Comparison of ENCODE assay signal across 8 cellular contexts in the genomic region with DNA sequence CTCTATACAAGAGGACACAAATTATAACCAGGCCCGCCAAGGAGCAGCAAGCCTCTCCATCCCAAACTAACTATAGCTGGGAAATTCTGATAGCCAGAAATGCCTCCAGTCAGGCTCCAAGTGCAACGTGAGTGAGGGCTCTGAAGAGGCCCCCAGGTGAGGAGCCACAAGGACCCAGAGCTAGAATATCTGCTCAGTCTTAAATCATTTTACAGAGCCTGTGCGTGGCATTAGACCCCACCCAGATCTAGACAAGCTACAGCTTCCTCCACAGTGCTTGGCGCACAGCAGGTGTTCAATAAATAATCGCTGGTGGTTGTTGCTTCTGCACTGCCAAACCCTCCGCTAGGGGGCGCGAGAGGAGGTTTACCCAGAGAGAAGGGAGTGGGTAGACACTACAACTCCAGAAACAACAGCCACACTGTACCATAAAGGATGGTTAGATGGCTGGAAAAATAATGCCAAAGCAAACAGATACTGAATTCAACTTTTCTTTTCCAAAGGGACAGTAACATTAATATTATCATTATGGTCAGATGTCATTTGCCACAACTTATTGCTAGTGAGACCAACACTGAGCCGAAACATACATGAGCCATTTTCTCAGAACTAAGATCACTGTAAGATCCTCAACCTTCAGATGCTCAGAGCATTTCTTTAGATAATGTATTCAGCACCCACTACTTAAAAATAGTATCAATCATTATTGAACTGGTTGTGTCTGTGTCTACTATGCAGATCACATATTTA. TPM values are rescaled to one million over a fixed set of nuclear protein-coding genes. Genes with fewer than 3 reads are reported as not detected.
A peak's percentile ranks its signal among the peaks of the same experiment; 100 is the strongest.
DNase-seq lines count a peak whose midpoint lies in the region; ATAC-seq and TF ChIP-seq lines count a peak whose summit lies in the region.

No MANE protein-coding gene starts in this region.

- no peak overlapping the region for H3K27ac Mint-ChIP-seq in WTC11

- H3K4me3 Mint-ChIP-seq in WTC11: peak overlapping the region; percentile 61

- H3K27me3 Mint-ChIP-seq in WTC11 (ENCODE audit: low read depth): peaks cover 93% of the 10 kb centered on the region

- H3K9me3 Mint-ChIP-seq in WTC11: no peaks in the 10 kb centered on the region

- CTCF ChIA-PET in WTC11 (lab: Charles Lee): interaction anchor here (0.6 to 2.8 kb wide), 38 partner anchors 9 to 297 kb away, joined by 3 to 70 read pairs (median 5); a partner anchor contains a TSS

- TF ChIP-seq CTCF in LNCAP (IDR thresholded peaks at IDR 0.05) (peak; percentile 77), WTC11 (IDR thresholded peaks at IDR 0.05) (peak; percentile 98), omental fat pad (IDR thresholded peaks at IDR 0.05) (no peak)

- peaks cover 47% of the 10 kb centered on the region for H3K4me1 Mint-ChIP-seq in WTC11

- no peaks in the 10 kb centered on the region for H3K36me3 Mint-ChIP-seq in WTC11

- peak; percentile 6 for DNase-seq in SIG-M5 treated with dmso at 0.1 percent for 504 hours (lab: John Stamatoyannopoulos, UW; ENCODE audit: unreplicated experiment)
- no peak for DNase-seq in SIG-M5 (lab: John Stamatoyannopoulos, UW)
- peak; percentile 96 for DNase-seq in WTC11 (ENCODE audit: low spot score)
- peak; percentile 68 for DNase-seq in iPS-NIHi7 (ENCODE audit: extremely low spot score)
- DNase-seq in omental fat pad (ENCODE audit: low spot score): no peak
- no peak for DNase-seq in amniotic stem cell (lab: John Stamatoyannopoulos, UW)

- peak; percentile 74 for ATAC-seq in GM21619 (IDR thresholded peaks at IDR 0.05; ENCODE audit: unreplicated experiment)
- peak; percentile 50 for ATAC-seq in WTC11
- ATAC-seq in omental fat pad (ENCODE audit: low FRiP score): no peak

- POLR2A ChIA-PET in WTC11 (lab: Charles Lee): interaction anchor here (0.6 to 1.0 kb wide), 2 partner anchors 20 to 36 kb away, joined by 3 to 9 read pairs; no protein-coding TSS in a partner anchor

TF ChIP-seq in WTC11, 78 proteins besides CTCF, POLR2A, EP300 and RAD21:
- TF ChIP-seq TEAD1 (CRISPR knock-in tag; IDR thresholded peaks at IDR 0.05) (0 out of 2 replicates have a peak, but pooled peaks have one; percentile 53), FOXK1 (CRISPR knock-in tag; IDR thresholded peaks at IDR 0.05) (peak; percentile 45; the same call in 1 of the 2 replicates), ZNF416 (CRISPR knock-in tag; IDR thresholded peaks at IDR 0.05) (no peak), ETV6 (CRISPR knock-in tag; IDR thresholded peaks at IDR 0.05) (0 out of 2 replicates have a peak, but pooled peaks have one; percentile 60)
- TF ChIP-seq, protein P1, sequence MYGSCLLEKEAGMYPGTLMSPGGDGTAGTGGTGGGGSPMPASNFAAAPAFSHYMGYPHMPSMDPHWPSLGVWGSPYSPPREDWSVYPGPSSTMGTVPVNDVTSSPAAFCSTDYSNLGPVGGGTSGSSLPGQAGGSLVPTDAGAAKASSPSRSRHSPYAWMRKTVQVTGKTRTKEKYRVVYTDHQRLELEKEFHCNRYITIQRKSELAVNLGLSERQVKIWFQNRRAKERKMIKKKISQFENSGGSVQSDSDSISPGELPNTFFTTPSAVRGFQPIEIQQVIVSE (CRISPR knock-in tag; IDR thresholded peaks at IDR 0.05; ENCODE audit: borderline replicate concordance): no peak
- TF ChIP-seq, protein P2, sequence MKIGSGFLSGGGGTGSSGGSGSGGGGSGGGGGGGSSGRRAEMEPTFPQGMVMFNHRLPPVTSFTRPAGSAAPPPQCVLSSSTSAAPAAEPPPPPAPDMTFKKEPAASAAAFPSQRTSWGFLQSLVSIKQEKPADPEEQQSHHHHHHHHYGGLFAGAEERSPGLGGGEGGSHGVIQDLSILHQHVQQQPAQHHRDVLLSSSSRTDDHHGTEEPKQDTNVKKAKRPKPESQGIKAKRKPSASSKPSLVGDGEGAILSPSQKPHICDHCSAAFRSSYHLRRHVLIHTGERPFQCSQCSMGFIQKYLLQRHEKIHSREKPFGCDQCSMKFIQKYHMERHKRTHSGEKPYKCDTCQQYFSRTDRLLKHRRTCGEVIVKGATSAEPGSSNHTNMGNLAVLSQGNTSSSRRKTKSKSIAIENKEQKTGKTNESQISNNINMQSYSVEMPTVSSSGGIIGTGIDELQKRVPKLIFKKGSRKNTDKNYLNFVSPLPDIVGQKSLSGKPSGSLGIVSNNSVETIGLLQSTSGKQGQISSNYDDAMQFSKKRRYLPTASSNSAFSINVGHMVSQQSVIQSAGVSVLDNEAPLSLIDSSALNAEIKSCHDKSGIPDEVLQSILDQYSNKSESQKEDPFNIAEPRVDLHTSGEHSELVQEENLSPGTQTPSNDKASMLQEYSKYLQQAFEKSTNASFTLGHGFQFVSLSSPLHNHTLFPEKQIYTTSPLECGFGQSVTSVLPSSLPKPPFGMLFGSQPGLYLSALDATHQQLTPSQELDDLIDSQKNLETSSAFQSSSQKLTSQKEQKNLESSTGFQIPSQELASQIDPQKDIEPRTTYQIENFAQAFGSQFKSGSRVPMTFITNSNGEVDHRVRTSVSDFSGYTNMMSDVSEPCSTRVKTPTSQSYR (CRISPR knock-in tag; IDR thresholded peaks at IDR 0.05): no peak

RNA-seq across cellular contexts. Expression of a gene that starts 44.5 kb away (rescaled TPM):
- total RNA-seq in WTC11 (2021): 1.9 to 3.5 TPM (median 2.5 TPM) in 3 replicates
- not detected for total RNA-seq in omental fat pad

RNA-seq across cellular contexts. Expression of a gene that starts 47.3 kb away (rescaled TPM):
- total RNA-seq in WTC11 (2021): 30.3 to 59.7 TPM (median 34.7 TPM) in 3 replicates
- total RNA-seq in omental fat pad: not detected

Comparison
In these comparisons a context has a peak if more than half of its experiments do, and no peak if none do; other contexts are left out.
1. DNase-seq: peak in SIG-M5 treated with dmso at 0.1 percent for 504 hours (single experiment), WTC11 (single experiment) and iPS-NIHi7 (single experiment); none in SIG-M5 (single experiment), omental fat pad (single experiment) and amniotic stem cell (single experiment).
2. CTCF ChIP-seq: peak in LNCAP (single experiment) and WTC11 (single experiment); none in omental fat pad (0 of 3).
3. RNA of a gene that starts 47.3 kb away (total RNA-seq): 30.3 to 59.7 TPM in WTC11; not detected in omental fat pad; every median in the first group is over 10 times any median in the second.